Comparison of ENCODE assay signal across 9 cellular contexts in genomic region chr3:59709702-59710555, GRCh38.
DNase-seq lines count a peak whose midpoint lies in the region; ATAC-seq and TF ChIP-seq lines count a peak whose summit lies in the region.
"Had no signal": no experiment of that assay in that cellular context is flagged by ENCODE, and none has a peak within 500 bp of the region (broad histone marks: within the 10 kb centered on the region; RNA-seq: fewer than 3 reads in every experiment).

No MANE protein-coding gene starts in this region.

- TF ChIP-seq POLR2A in NB4 (IDR thresholded peaks at IDR 0.05; ENCODE audit: extremely low read depth, insufficient read length) (no peak), gastroesophageal sphincter (IDR thresholded peaks at IDR 0.05) (no peak)

- H3K4me3 ChIP-seq in NB4 (ENCODE audit: low read depth, low read length) (no peak overlapping the region), gastroesophageal sphincter (no peak overlapping the region)

- intact Hi-C loops in CD4-positive, alpha-beta T cell (cut with DNase I, micrococcal nuclease): no loop called here
- intact Hi-C loops in posterior cingulate gyrus (cut with DNase I): no loop called here

- H3K27ac ChIP-seq in CD4-positive, alpha-beta T cell (ENCODE audit: low read depth, low read length): no peak overlapping the region
- H3K27ac ChIP-seq in gastroesophageal sphincter: no peak overlapping the region

- H3K27me3 ChIP-seq in CD4-positive, alpha-beta T cell (ENCODE audit: control insufficient read depth, insufficient read depth, low read length): no peaks in the 10 kb centered on the region
- no peaks in the 10 kb centered on the region for H3K27me3 ChIP-seq in gastroesophageal sphincter

- no peak for TF ChIP-seq CTCF in CD4-positive, alpha-beta T cell (IDR thresholded peaks at IDR 0.05)
- TF ChIP-seq CTCF in NB4 (IDR thresholded peaks at IDR 0.05; ENCODE audit: low read depth, low read length) (no peak), gastroesophageal sphincter (IDR thresholded peaks at IDR 0.05) (no peak)

- 57 to 100% methylated on average over 1 to 4 of the region's 5 CpGs for WGBS in gastroesophageal sphincter (ENCODE audit: low coverage in 1 of 2), 2 donors

- no peaks in the 10 kb centered on the region for H3K4me1 ChIP-seq in gastroesophageal sphincter

- H3K36me3 Mint-ChIP-seq in CD4-positive, alpha-beta T cell (ENCODE audit: low read depth): peaks cover 6% of the 10 kb centered on the region

- peaks cover 8% of the 10 kb centered on the region for H3K9me3 Mint-ChIP-seq in CD4-positive, alpha-beta T cell

- no peak for DNase-seq in CD4-positive, alpha-beta T cell
- DNase-seq in NB4 (ENCODE audit: low read depth) (peak; percentile 9), posterior cingulate gyrus (peak in 8 of 10 donors; percentile 20 to 90 (median 40)), GOT3 (lab: John Stamatoyannopoulos, UW) (no peak)
- DNase-seq: activated naive CD4-positive, alpha-beta T cell treated with anti-CD3 and anti-CD28 coated beads, Interleukin-2, amount 50 U/mL, for 16 hours had no signal

- peak; percentile 59 for ATAC-seq in CD4-positive, alpha-beta T cell (ENCODE audit: poor library complexity)
- ATAC-seq in gastroesophageal sphincter (peak; percentile 65), HG03280 (IDR thresholded peaks at IDR 0.05; ENCODE audit: unreplicated experiment) (no peak), HG03097 (IDR thresholded peaks at IDR 0.05; ENCODE audit: low FRiP score, unreplicated experiment) (no peak), GM21360 (IDR thresholded peaks at IDR 0.05; ENCODE audit: unreplicated experiment) (no peak)

- H3K9me3 ChIP-seq in CD4-positive, alpha-beta T cell (ENCODE audit: control insufficient read depth, low read length): no peaks in the 10 kb centered on the region
- peaks cover 0 to 8% (median 0%) of the 10 kb centered on the region in 3 donors for H3K9me3 ChIP-seq in gastroesophageal sphincter

- no peaks in the 10 kb centered on the region for H3K36me3 ChIP-seq in gastroesophageal sphincter

- CTCF ChIA-PET in CD4-positive, alpha-beta T cell (lab: Charles Lee): interaction anchor here (1.2 kb wide), 1 partner anchor 9 kb away, joined by 3 read pairs; no protein-coding TSS in a partner anchor

- no peaks in the 10 kb centered on the region for H3K27me3 Mint-ChIP-seq in CD4-positive, alpha-beta T cell

- H3K4me1 Mint-ChIP-seq in CD4-positive, alpha-beta T cell (ENCODE audit: low read depth): no peaks in the 10 kb centered on the region

- H3K27ac Mint-ChIP-seq in CD4-positive, alpha-beta T cell: no peak overlapping the region

- no peak for TF ChIP-seq EP300 in gastroesophageal sphincter (IDR thresholded peaks at IDR 0.05)

- POLR2A ChIA-PET in CD4-positive, alpha-beta T cell (lab: Charles Lee): interaction anchor here (0.6 to 1.0 kb wide), 3 partner anchors 15 to 63 kb away, joined by 3 to 6 read pairs (median 4); no protein-coding TSS in a partner anchor

- no peak overlapping the region for H3K4me3 Mint-ChIP-seq in CD4-positive, alpha-beta T cell

Comparison
In these comparisons a context has a peak if more than half of its experiments do, and no peak if none do; other contexts are left out.
1. ATAC-seq: peak in CD4-positive, alpha-beta T cell (single experiment) and gastroesophageal sphincter (single experiment); none in HG03280 (single experiment), HG03097 (single experiment) and GM21360 (single experiment).
2. DNase-seq: peak in NB4 (single experiment) and posterior cingulate gyrus (8 of 10); none in CD4-positive, alpha-beta T cell (0 of 10) and GOT3 (single experiment).